ENCODE assay signal across 22 cellular contexts in genomic region chr5:135439426-135440205, GRCh38. TPM values are rescaled to one million over a fixed set of nuclear protein-coding genes. Genes with fewer than 3 reads are reported as not detected.
DNase-seq lines count a peak whose midpoint lies in the region; ATAC-seq and TF ChIP-seq lines count a peak whose summit lies in the region.
"Had no signal": no experiment of that assay in that cellular context is flagged by ENCODE, and none has a peak within 500 bp of the region (broad histone marks: within the 10 kb centered on the region; RNA-seq: fewer than 3 reads in every experiment).

No MANE protein-coding gene starts in this region.

- H3K36me3 ChIP-seq in osteoblast (ENCODE audit: insufficient read depth, low read length): no peaks in the 10 kb centered on the region
- H3K36me3 ChIP-seq: pancreas, stomach had no signal

- H3K9me3 ChIP-seq in osteoblast (ENCODE audit: low read depth, low read length): no peaks in the 10 kb centered on the region
- H3K9me3 ChIP-seq: pancreas, stomach had no signal

- TF ChIP-seq CTCF in osteoblast (IDR thresholded peaks at IDR 0.05; ENCODE audit: extremely low read depth, low read depth, low read length) (no peak), chondrocyte (IDR thresholded peaks at IDR 0.05) (no peak)

- no peak overlapping the region for H2AFZ ChIP-seq in osteoblast (ENCODE audit: low read length)

- no peaks in the 10 kb centered on the region for H3K27me3 ChIP-seq in osteoblast (ENCODE audit: insufficient read depth, low read length)
- H3K27me3 ChIP-seq: pancreas, stomach had no signal

- intact Hi-C loops in cardiac septum (cut with DNase I) (no loop called here), left ventricle myocardium superior (cut with micrococcal nuclease) (no loop called here)
- intact Hi-C loops in dendritic cell treated with granulocyte-macrophage colony-stimulating factor and Interleukin-4, amounts not matched to agents 40 ng/mL and 50 ng/mL, for 4 days (cut with micrococcal nuclease): loop anchor here (5.0 kb wide), 1 partner anchor 42 kb away; the partner anchor contains the start of gene MACROH2A1

- peaks cover 94% of the 10 kb centered on the region for H3K4me1 Mint-ChIP-seq in dendritic cell treated with granulocyte-macrophage colony-stimulating factor and Interleukin-4, amounts not matched to agents 40 ng/mL and 50 ng/mL, for 4 days (ENCODE audit: low read depth)
- H3K4me1 Mint-ChIP-seq in chondrocyte (ENCODE audit: low read depth): peaks cover 14% of the 10 kb centered on the region
- H3K4me1 Mint-ChIP-seq in activated T-cell treated with anti-CD3 and anti-CD28 coated beads, Interleukin-2, amount 50 U/mL, for 4 hours (ENCODE audit: low read depth): no peaks in the 10 kb centered on the region
- H3K4me1 Mint-ChIP-seq: CD4-positive, CD25-positive, alpha-beta regulatory T cell had no signal

- no peak overlapping the region for H3K27ac ChIP-seq in osteoblast (ENCODE audit: low read depth, low read length)
- H3K27ac ChIP-seq: pancreas had no signal

- no peak overlapping the region for H3K4me3 Mint-ChIP-seq in dendritic cell treated with granulocyte-macrophage colony-stimulating factor and Interleukin-4, amounts not matched to agents 40 ng/mL and 50 ng/mL, for 4 days
- H3K4me3 Mint-ChIP-seq in chondrocyte (ENCODE audit: unreplicated experiment): no peak overlapping the region
- H3K4me3 Mint-ChIP-seq in activated T-cell treated with anti-CD3 and anti-CD28 coated beads, Interleukin-2, amount 50 U/mL, for 4 hours: no peak overlapping the region
- H3K4me3 Mint-ChIP-seq: CD4-positive, CD25-positive, alpha-beta regulatory T cell had no signal

- ATAC-seq in left ventricle myocardium superior (no peak), HG03159 (IDR thresholded peaks at IDR 0.05; ENCODE audit: unreplicated experiment) (no peak)
- ATAC-seq in activated T-cell treated with anti-CD3 and anti-CD28 coated beads, Interleukin-2, amount 50 U/mL, for 4 hours: no peak
- ATAC-seq: activated CD4-positive, CD25-positive, alpha-beta regulatory T cell treated with anti-CD3 and anti-CD28 coated beads, Interleukin-2, amount 50 U/mL, for 24 hours; HCT116; pancreas had no signal

- no peaks in the 10 kb centered on the region for H3K9me3 Mint-ChIP-seq in dendritic cell treated with granulocyte-macrophage colony-stimulating factor and Interleukin-4, amounts not matched to agents 40 ng/mL and 50 ng/mL, for 4 days
- no peaks in the 10 kb centered on the region for H3K9me3 Mint-ChIP-seq in chondrocyte (ENCODE audit: low read depth)
- no peaks in the 10 kb centered on the region for H3K9me3 Mint-ChIP-seq in activated T-cell treated with anti-CD3 and anti-CD28 coated beads, Interleukin-2, amount 50 U/mL, for 4 hours
- H3K9me3 Mint-ChIP-seq: CD4-positive, CD25-positive, alpha-beta regulatory T cell; naive B cell had no signal

- no peaks in the 10 kb centered on the region for H3K27me3 Mint-ChIP-seq in dendritic cell treated with granulocyte-macrophage colony-stimulating factor and Interleukin-4, amounts not matched to agents 40 ng/mL and 50 ng/mL, for 4 days
- no peaks in the 10 kb centered on the region for H3K27me3 Mint-ChIP-seq in chondrocyte (ENCODE audit: low read depth)
- H3K27me3 Mint-ChIP-seq in activated T-cell treated with anti-CD3 and anti-CD28 coated beads, Interleukin-2, amount 50 U/mL, for 4 hours (ENCODE audit: low read depth): peaks cover 14% of the 10 kb centered on the region

- no peak overlapping the region for H3K4me2 ChIP-seq in osteoblast (ENCODE audit: insufficient read depth, low read length)

- H3K27ac Mint-ChIP-seq in dendritic cell treated with granulocyte-macrophage colony-stimulating factor and Interleukin-4, amounts not matched to agents 40 ng/mL and 50 ng/mL, for 4 days: peak overlapping the region; percentile 91
- no peak overlapping the region for H3K27ac Mint-ChIP-seq in chondrocyte (ENCODE audit: unreplicated experiment)
- H3K27ac Mint-ChIP-seq: CD4-positive, CD25-positive, alpha-beta regulatory T cell had no signal

- H3K36me3 Mint-ChIP-seq in dendritic cell treated with granulocyte-macrophage colony-stimulating factor and Interleukin-4, amounts not matched to agents 40 ng/mL and 50 ng/mL, for 4 days (ENCODE audit: low read depth): peaks cover 6% of the 10 kb centered on the region
- H3K36me3 Mint-ChIP-seq in chondrocyte (ENCODE audit: low read depth): no peaks in the 10 kb centered on the region
- no peaks in the 10 kb centered on the region for H3K36me3 Mint-ChIP-seq in activated T-cell treated with anti-CD3 and anti-CD28 coated beads, Interleukin-2, amount 50 U/mL, for 4 hours (ENCODE audit: insufficient read depth)
- H3K36me3 Mint-ChIP-seq: CD4-positive, CD25-positive, alpha-beta regulatory T cell; naive B cell had no signal

- no peak overlapping the region for H3K4me3 ChIP-seq in osteoblast (ENCODE audit: insufficient read depth, low read length)
- H3K4me3 ChIP-seq: pancreas, stomach had no signal

- H4K20me1 ChIP-seq in osteoblast (ENCODE audit: insufficient read depth, low read length): no peaks in the 10 kb centered on the region

- DNase-seq in cardiac septum (ENCODE audit: low spot score): peak; percentile 64
- no peak for DNase-seq in left ventricle myocardium superior
- peak; percentile 17 for DNase-seq in osteoblast (ENCODE audit: insufficient read length, low spot score, missing footprints)
- no peak for DNase-seq in chondrocyte (ENCODE audit: low spot score)
- no peak for DNase-seq in foreskin melanocyte
- DNase-seq in activated T-cell treated with anti-CD3 and anti-CD28 coated beads, Interleukin-2, amount 50 U/mL, for 4 hours: no peak
- DNase-seq: activated gamma-delta T cell; amygdala; CD4-positive, CD25-positive, alpha-beta regulatory T cell; central memory CD4-positive, alpha-beta T cell; effector memory CD4-positive, alpha-beta T cell; naive B cell; NCI-H1930; NCI-H446 treated with DMSO at 0.1 percent for 48 hours; stomach; T1000 had no signal

- H3K4me1 ChIP-seq in osteoblast (ENCODE audit: insufficient read depth, low read length): peaks cover 22% of the 10 kb centered on the region
- H3K4me1 ChIP-seq: pancreas had no signal

- H3K79me2 ChIP-seq in osteoblast (ENCODE audit: insufficient read depth, low read length): no peaks in the 10 kb centered on the region

RNA-seq across cellular contexts. Expression of gene DCANP1, which starts 7.5 kb away (rescaled TPM):
- total RNA-seq in cardiac septum (not detected), left ventricle myocardium superior (not detected), osteoblast (not detected in 2 replicates), chondrocyte (not detected in 3 replicates)
- total RNA-seq in activated T-cell treated with anti-CD3 and anti-CD28 coated beads, Interleukin-2, amount 50 U/mL, for 4 hours: not detected
- total RNA-seq: A673; CD4-positive, CD25-positive, alpha-beta regulatory T cell; pancreas had no signal

RNA-seq across cellular contexts. Expression of gene TIFAB, which starts 12.5 kb away (rescaled TPM):
- not detected for total RNA-seq in cardiac septum
- not detected for total RNA-seq in left ventricle myocardium superior
- total RNA-seq in osteoblast: not detected in 2 replicates
- total RNA-seq in chondrocyte: not detected in 3 replicates
- total RNA-seq in activated T-cell treated with anti-CD3 and anti-CD28 coated beads, Interleukin-2, amount 50 U/mL, for 4 hours: not detected
- total RNA-seq: A673; CD4-positive, CD25-positive, alpha-beta regulatory T cell; stomach had no signal

RNA-seq across cellular contexts. Expression of gene MACROH2A1, which starts 40.6 kb away (rescaled TPM):
- total RNA-seq in cardiac septum (112 TPM), left ventricle myocardium superior (119 TPM), osteoblast (150 and 162 TPM in 2 replicates), chondrocyte (100 to 142 TPM (median 102 TPM) in 3 replicates)
- total RNA-seq in activated T-cell treated with anti-CD3 and anti-CD28 coated beads, Interleukin-2, amount 50 U/mL, for 4 hours: 100 to 1,000 TPM; 204 to 234 (median 207) TPM

Comparison
In these comparisons a context has a peak if more than half of its experiments do, and no peak if none do; other contexts are left out.
1. DNase-seq: peak in cardiac septum (single experiment) and osteoblast (single experiment); none in left ventricle myocardium superior (single experiment), chondrocyte (single experiment), foreskin melanocyte (single experiment) and activated T-cell treated with anti-CD3 and anti-CD28 coated beads, Interleukin-2, amount 50 U/mL, for 4 hours (single experiment).